8 cellular contexts compared by ENCODE assay signal in genomic region chr3:9932843-9933560, GRCh38. TPM values are rescaled to one million over a fixed set of nuclear protein-coding genes. Genes with fewer than 3 reads are reported as not detected.
A peak's percentile ranks its signal among the peaks of the same experiment; 100 is the strongest.
DNase-seq lines count a peak whose midpoint lies in the region; ATAC-seq lines count a peak whose summit lies in the region.

No MANE protein-coding gene starts in this region.

- ATAC-seq in GM18517 (IDR thresholded peaks at IDR 0.05; ENCODE audit: unreplicated experiment) (peak; percentile 54), HG02981 (IDR thresholded peaks at IDR 0.05; ENCODE audit: unreplicated experiment) (peak; percentile 67), left colon (peak; percentile 75)

- intact Hi-C loops in left colon (cut with DNase I, micrococcal nuclease): no loop called here

- DNase-seq in ACHN (peak; percentile 82), NCI-H2171 (lab: John Stamatoyannopoulos, UW) (peak; percentile 56), cerebellar cortex (ENCODE audit: low spot score) (peak; percentile 71), left colon (peak; percentile 85 to 89)
- DNase-seq in activated CD4-positive, CD25-positive, alpha-beta regulatory T cell (lab: John Stamatoyannopoulos, UW): peak; percentile 80 to 84 (median 82)
- DNase-seq in stimulated activated CD4-positive, alpha-beta T cell treated with anti-CD3 and anti-CD28 coated beads, Interleukin-1b, Interleukin-23, amount 100 ng/mL, for 4 hours (ENCODE audit: low read depth in 2 of 2): peak; percentile 84 to 88

- in situ Hi-C loops in ACHN (cut with HindIII; ENCODE audit: low pct_ligation_motif_present, low pct_unique_long_range_greater_than_20kb, low sequenced_read_pairs): no loop called here

RNA-seq across cellular contexts. Expression of gene CRELD1, which starts 0.6 kb away (rescaled TPM):
- 10 to 100 TPM; 18.8 to 23.8 TPM for total RNA-seq in left colon

RNA-seq across cellular contexts. Expression of gene IL17RC, which starts 16.1 kb away (rescaled TPM):
- total RNA-seq in left colon: 10 to 100 TPM; 33.4 to 37.8 TPM

RNA-seq across cellular contexts. Expression of gene PRRT3, which starts 19.2 kb away (rescaled TPM):
- 1 to 10 TPM; 1.1 to 1.2 TPM for total RNA-seq in left colon

RNA-seq across cellular contexts. Expression of gene IL17RE, which starts 30.4 kb away (rescaled TPM):
- total RNA-seq in left colon: 10 to 100 TPM; 87.3 to 88.7 TPM

RNA-seq across cellular contexts. Expression of gene JAGN1, which starts 42.6 kb away (rescaled TPM):
- 10 to 100 TPM; 40.9 to 41.7 TPM for total RNA-seq in left colon

Comparison
In these comparisons a context has a peak if more than half of its experiments do, and no peak if none do; other contexts are left out.
1. Peak in every context shown above with its lines: DNase-seq and ATAC-seq.